ENCODE assay signal across 23 cellular contexts in genomic region chr6:122683996-122684651, GRCh38.
DNase-seq lines count a peak whose midpoint lies in the region; ATAC-seq and TF ChIP-seq lines count a peak whose summit lies in the region.
"Had no signal": no experiment of that assay in that cellular context is flagged by ENCODE, and none has a peak within 500 bp of the region (broad histone marks: within the 10 kb centered on the region; RNA-seq: fewer than 3 reads in every experiment).

No MANE protein-coding gene starts in this region.

- peak; percentile 71 for ATAC-seq in GM18867 (IDR thresholded peaks at IDR 0.05; ENCODE audit: unreplicated experiment)
- peak; percentile 69 for ATAC-seq in HG02938 (IDR thresholded peaks at IDR 0.05; ENCODE audit: unreplicated experiment)
- ATAC-seq in PC-3 = 0 out of 2 replicates have a peak, but pooled peaks have one; percentile 20
- ATAC-seq: Panc1, Right ventricle myocardium inferior, T-cell had no signal

- H3K27ac ChIP-seq in PC-3 (ENCODE audit: low read length) = no peak overlapping the region
- H3K27ac ChIP-seq: SK-N-MC had no signal

- CTCF ChIA-PET in PC-3 (lab: Charles Lee) = interaction anchor here (0.6 kb wide), 1 partner anchor 193 kb away, joined by 4 read pairs; no protein-coding TSS in a partner anchor

- H3K27me3 ChIP-seq in PC-3 (ENCODE audit: low read length) = no peaks in the 10 kb centered on the region

- DNase-seq in PC-3 (no peak), kidney tubule cell (ENCODE audit: low spot score) (peak; percentile 55), posterior vena cava (ENCODE audit: low spot score) (no peak), hepatic stellate cell (ENCODE audit: low spot score) (no peak), middle frontal gyrus (ENCODE audit: extremely low spot score, low spot score) (no peak)
- DNase-seq in effector CD8-positive, alpha-beta T cell (lab: John Stamatoyannopoulos, UW) = no peak
- DNase-seq: ACHN; CD4-positive, CD25-positive, alpha-beta regulatory T cell; GF-D8; HCEC 1CT; IMR-90; Kasumi-1; NCI-H1105 treated with DMSO at 0.1 percent for 48 hours; NCI-H1930; NCI-H2171; NCI-H446 treated with DMSO at 0.1 percent for 48 hours; NCI-H774; T-cell had no signal

- no peak overlapping the region for H3K4me3 ChIP-seq in PC-3 (ENCODE audit: low read length)
- H3K4me3 ChIP-seq: SK-N-MC had no signal

- intact Hi-C loops in PC-3 (cut with micrococcal nuclease) = no loop called here
- intact Hi-C loops in posterior vena cava (cut with DNase I) = no loop called here

- POLR2A ChIA-PET in PC-3 (lab: Charles Lee; ENCODE audit: unreplicated experiment) = no interaction called here

- no peak overlapping the region for H3K9ac ChIP-seq in PC-3 (ENCODE audit: low read length)

- H3K4me1 ChIP-seq in PC-3 (ENCODE audit: insufficient read depth, low read length) = no peaks in the 10 kb centered on the region

- no peak overlapping the region for H2AFZ ChIP-seq in PC-3 (ENCODE audit: low read length)

- H3K9me3 ChIP-seq in PC-3 (ENCODE audit: low read length) = no peaks in the 10 kb centered on the region

- H3K9me2 ChIP-seq in PC-3 (replicated peaks; ENCODE audit: low read length) = no peaks in the 10 kb centered on the region

- no peaks in the 10 kb centered on the region for H3K36me3 ChIP-seq in PC-3 (ENCODE audit: low read depth, low read length)

- H3K79me2 ChIP-seq in PC-3 (ENCODE audit: low read length) = no peaks in the 10 kb centered on the region

- no peak overlapping the region for H3K4me2 ChIP-seq in PC-3 (ENCODE audit: low read length)

- BruUV-seq in PC-3 (replicated peaks; lab: Mats Ljungman, UMichigan) = no TSS peak

- no peaks in the 10 kb centered on the region for H4K20me1 ChIP-seq in PC-3 (ENCODE audit: low read length)

- no peak for TF ChIP-seq CTCF in PC-3 (conservative IDR thresholded peaks at IDR 0.05; ENCODE audit: low read depth, low read length)

- no peaks in the 10 kb centered on the region for H3F3A ChIP-seq in PC-3 (ENCODE audit: low read length, unreplicated experiment)

Comparison
In these comparisons a context has a peak if more than half of its experiments do, and no peak if none do; other contexts are left out.
1. ATAC-seq: peak in every context shown above with its lines; median percentile 71 in GM18867; 69 in HG02938; 20 in PC-3.